ENCODE assay signal across 2 cellular contexts in the genomic region with DNA sequence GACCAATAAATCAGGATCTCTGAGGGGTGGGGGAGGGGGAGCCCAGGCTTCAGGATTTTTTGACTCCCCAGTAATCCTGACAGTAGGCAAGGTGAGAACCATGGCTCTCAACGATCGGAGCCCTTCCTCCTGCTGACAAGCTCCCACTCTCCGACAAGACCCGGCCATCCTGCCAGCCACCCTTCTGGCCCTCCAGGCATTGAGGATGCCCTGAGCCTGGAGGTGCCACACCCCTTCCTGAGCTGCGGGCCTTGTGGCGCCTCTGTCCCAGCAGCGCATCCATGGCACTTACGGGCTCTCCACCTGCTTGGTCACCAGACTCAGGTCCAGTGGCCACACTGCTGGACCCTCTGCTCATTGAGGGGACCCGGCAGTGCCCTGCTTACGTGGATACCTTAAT.
TF ChIP-seq lines count a peak whose summit lies in the region.

No MANE protein-coding gene starts in this region.

TF ChIP-seq in SK-N-SH, 30 proteins besides CTCF, POLR2A, EP300 and RAD21 (continued from another document):
- TF ChIP-seq MXI1 (IDR thresholded peaks at IDR 0.05; ENCODE audit: low read depth, low read length) (no peak), GATA2 (CRISPR knock-in tag; IDR thresholded peaks at IDR 0.05) (no peak), EZH2phosphoT487 (IDR thresholded peaks at IDR 0.05; ENCODE audit: borderline replicate concordance, low read depth) (no peak), RFX5 (IDR thresholded peaks at IDR 0.05; ENCODE audit: low read length) (no peak), TAF1 (IDR thresholded peaks at IDR 0.05; ENCODE audit: borderline replicate concordance, low read depth, low read length) (no peak), JUND (IDR thresholded peaks at IDR 0.05) (no peak), CHD2 (IDR thresholded peaks at IDR 0.05; ENCODE audit: low read length, partially characterized antibody) (no peak), RCOR1 (IDR thresholded peaks at IDR 0.05; ENCODE audit: low read length) (no peak), FOXJ3 (CRISPR knock-in tag; IDR thresholded peaks at IDR 0.05) (no peak), FOSL2 (IDR thresholded peaks at IDR 0.05; ENCODE audit: borderline replicate concordance, low read depth) (no peak), FOXM1 (IDR thresholded peaks at IDR 0.05; ENCODE audit: low read depth) (no peak)
- TF ChIP-seq, protein P1, sequence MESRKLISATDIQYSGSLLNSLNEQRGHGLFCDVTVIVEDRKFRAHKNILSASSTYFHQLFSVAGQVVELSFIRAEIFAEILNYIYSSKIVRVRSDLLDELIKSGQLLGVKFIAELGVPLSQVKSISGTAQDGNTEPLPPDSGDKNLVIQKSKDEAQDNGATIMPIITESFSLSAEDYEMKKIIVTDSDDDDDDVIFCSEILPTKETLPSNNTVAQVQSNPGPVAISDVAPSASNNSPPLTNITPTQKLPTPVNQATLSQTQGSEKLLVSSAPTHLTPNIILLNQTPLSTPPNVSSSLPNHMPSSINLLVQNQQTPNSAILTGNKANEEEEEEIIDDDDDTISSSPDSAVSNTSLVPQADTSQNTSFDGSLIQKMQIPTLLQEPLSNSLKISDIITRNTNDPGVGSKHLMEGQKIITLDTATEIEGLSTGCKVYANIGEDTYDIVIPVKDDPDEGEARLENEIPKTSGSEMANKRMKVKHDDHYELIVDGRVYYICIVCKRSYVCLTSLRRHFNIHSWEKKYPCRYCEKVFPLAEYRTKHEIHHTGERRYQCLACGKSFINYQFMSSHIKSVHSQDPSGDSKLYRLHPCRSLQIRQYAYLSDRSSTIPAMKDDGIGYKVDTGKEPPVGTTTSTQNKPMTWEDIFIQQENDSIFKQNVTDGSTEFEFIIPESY (IDR thresholded peaks at IDR 0.05; ENCODE audit: borderline replicate concordance, low read depth), result no peak
- TF ChIP-seq, protein P2, sequence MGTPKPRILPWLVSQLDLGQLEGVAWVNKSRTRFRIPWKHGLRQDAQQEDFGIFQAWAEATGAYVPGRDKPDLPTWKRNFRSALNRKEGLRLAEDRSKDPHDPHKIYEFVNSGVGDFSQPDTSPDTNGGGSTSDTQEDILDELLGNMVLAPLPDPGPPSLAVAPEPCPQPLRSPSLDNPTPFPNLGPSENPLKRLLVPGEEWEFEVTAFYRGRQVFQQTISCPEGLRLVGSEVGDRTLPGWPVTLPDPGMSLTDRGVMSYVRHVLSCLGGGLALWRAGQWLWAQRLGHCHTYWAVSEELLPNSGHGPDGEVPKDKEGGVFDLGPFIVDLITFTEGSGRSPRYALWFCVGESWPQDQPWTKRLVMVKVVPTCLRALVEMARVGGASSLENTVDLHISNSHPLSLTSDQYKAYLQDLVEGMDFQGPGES (IDR thresholded peaks at IDR 0.05; ENCODE audit: low read depth, low read length), result no peak
- TF ChIP-seq, protein P3, sequence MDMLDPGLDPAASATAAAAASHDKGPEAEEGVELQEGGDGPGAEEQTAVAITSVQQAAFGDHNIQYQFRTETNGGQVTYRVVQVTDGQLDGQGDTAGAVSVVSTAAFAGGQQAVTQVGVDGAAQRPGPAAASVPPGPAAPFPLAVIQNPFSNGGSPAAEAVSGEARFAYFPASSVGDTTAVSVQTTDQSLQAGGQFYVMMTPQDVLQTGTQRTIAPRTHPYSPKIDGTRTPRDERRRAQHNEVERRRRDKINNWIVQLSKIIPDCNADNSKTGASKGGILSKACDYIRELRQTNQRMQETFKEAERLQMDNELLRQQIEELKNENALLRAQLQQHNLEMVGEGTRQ (IDR thresholded peaks at IDR 0.05; ENCODE audit: borderline replicate concordance, low read depth, low read length), result no peak

TF ChIP-seq in SK-N-SH treated with all-trans-retinoic acid at 6 μM for 48 hours, 23 proteins besides CTCF, POLR2A, EP300 and RAD21 (continued from another document):
- TF ChIP-seq, protein P4, sequence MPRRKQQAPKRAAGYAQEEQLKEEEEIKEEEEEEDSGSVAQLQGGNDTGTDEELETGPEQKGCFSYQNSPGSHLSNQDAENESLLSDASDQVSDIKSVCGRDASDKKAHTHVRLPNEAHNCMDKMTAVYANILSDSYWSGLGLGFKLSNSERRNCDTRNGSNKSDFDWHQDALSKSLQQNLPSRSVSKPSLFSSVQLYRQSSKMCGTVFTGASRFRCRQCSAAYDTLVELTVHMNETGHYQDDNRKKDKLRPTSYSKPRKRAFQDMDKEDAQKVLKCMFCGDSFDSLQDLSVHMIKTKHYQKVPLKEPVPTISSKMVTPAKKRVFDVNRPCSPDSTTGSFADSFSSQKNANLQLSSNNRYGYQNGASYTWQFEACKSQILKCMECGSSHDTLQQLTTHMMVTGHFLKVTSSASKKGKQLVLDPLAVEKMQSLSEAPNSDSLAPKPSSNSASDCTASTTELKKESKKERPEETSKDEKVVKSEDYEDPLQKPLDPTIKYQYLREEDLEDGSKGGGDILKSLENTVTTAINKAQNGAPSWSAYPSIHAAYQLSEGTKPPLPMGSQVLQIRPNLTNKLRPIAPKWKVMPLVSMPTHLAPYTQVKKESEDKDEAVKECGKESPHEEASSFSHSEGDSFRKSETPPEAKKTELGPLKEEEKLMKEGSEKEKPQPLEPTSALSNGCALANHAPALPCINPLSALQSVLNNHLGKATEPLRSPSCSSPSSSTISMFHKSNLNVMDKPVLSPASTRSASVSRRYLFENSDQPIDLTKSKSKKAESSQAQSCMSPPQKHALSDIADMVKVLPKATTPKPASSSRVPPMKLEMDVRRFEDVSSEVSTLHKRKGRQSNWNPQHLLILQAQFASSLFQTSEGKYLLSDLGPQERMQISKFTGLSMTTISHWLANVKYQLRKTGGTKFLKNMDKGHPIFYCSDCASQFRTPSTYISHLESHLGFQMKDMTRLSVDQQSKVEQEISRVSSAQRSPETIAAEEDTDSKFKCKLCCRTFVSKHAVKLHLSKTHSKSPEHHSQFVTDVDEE (CRISPR knock-in tag; IDR thresholded peaks at IDR 0.05), result no peak
- no peak for TF ChIP-seq SNAI2 (CRISPR knock-in tag; IDR thresholded peaks at IDR 0.05)
- no peak for TF ChIP-seq ZNF70 (CRISPR knock-in tag; IDR thresholded peaks at IDR 0.05)
- TF ChIP-seq ARNTL (CRISPR knock-in tag; IDR thresholded peaks at IDR 0.05; ENCODE audit: borderline replicate concordance, low read depth), result no peak
- TF ChIP-seq ZFP3 (CRISPR knock-in tag; IDR thresholded peaks at IDR 0.05), result no peak
- TF ChIP-seq, protein P5, sequence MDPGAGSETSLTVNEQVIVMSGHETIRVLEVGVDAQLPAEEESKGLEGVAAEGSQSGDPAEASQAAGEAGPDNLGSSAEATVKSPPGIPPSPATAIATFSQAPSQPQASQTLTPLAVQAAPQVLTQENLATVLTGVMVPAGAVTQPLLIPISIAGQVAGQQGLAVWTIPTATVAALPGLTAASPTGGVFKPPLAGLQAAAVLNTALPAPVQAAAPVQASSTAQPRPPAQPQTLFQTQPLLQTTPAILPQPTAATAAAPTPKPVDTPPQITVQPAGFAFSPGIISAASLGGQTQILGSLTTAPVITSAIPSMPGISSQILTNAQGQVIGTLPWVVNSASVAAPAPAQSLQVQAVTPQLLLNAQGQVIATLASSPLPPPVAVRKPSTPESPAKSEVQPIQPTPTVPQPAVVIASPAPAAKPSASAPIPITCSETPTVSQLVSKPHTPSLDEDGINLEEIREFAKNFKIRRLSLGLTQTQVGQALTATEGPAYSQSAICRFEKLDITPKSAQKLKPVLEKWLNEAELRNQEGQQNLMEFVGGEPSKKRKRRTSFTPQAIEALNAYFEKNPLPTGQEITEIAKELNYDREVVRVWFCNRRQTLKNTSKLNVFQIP (CRISPR knock-in tag; IDR thresholded peaks at IDR 0.05; ENCODE audit: borderline replicate concordance, low read depth), result no peak
- TF ChIP-seq, protein P6, sequence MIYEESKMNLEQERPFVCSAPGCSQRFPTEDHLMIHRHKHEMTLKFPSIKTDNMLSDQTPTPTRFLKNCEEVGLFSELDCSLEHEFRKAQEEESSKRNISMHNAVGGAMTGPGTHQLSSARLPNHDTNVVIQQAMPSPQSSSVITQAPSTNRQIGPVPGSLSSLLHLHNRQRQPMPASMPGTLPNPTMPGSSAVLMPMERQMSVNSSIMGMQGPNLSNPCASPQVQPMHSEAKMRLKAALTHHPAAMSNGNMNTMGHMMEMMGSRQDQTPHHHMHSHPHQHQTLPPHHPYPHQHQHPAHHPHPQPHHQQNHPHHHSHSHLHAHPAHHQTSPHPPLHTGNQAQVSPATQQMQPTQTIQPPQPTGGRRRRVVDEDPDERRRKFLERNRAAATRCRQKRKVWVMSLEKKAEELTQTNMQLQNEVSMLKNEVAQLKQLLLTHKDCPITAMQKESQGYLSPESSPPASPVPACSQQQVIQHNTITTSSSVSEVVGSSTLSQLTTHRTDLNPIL (CRISPR knock-in tag; IDR thresholded peaks at IDR 0.05; ENCODE audit: low read depth), result no peak
- TF ChIP-seq, protein P7, sequence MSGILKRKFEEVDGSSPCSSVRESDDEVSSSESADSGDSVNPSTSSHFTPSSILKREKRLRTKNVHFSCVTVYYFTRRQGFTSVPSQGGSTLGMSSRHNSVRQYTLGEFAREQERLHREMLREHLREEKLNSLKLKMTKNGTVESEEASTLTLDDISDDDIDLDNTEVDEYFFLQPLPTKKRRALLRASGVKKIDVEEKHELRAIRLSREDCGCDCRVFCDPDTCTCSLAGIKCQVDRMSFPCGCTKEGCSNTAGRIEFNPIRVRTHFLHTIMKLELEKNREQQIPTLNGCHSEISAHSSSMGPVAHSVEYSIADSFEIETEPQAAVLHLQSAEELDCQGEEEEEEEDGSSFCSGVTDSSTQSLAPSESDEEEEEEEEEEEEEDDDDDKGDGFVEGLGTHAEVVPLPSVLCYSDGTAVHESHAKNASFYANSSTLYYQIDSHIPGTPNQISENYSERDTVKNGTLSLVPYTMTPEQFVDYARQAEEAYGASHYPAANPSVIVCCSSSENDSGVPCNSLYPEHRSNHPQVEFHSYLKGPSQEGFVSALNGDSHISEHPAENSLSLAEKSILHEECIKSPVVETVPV (CRISPR knock-in tag; IDR thresholded peaks at IDR 0.05), result no peak
- no peak for TF ChIP-seq ZC3H10 (CRISPR knock-in tag; IDR thresholded peaks at IDR 0.05)
- no peak for TF ChIP-seq BACH2 (CRISPR knock-in tag; IDR thresholded peaks at IDR 0.05; ENCODE audit: borderline replicate concordance)
- TF ChIP-seq ESRRG (CRISPR knock-in tag; IDR thresholded peaks at IDR 0.05), result no peak
- no peak for TF ChIP-seq RARB (CRISPR knock-in tag; IDR thresholded peaks at IDR 0.05)
- no peak for TF ChIP-seq ZNF565 (CRISPR knock-in tag; conservative IDR thresholded peaks at IDR 0.05; ENCODE audit: low read depth)
